Comparison of ENCODE assay signal across 1 cellular context in the genomic region with DNA sequence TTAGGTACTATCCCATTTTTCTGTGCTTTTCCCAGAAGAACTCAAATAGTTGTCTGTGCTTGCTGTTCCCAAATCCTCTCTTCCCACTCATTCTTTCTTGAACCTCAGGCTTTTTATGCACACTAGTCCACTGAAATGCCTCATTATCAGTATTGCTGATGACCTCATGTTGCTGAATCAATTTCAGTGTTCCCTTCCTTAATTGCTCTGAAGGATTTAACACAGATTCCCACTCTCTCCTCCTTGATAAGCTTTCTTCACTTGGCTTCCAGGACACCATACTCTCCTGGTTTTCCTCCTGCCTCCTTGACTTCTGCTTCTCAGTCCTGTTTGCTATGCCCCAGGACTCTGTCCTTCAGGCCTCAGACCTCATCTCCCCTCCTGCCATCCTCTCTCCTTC.
TF ChIP-seq lines count a peak whose summit lies in the region.

No MANE protein-coding gene starts in this region.

TF ChIP-seq in IMR-90, 13 proteins besides CTCF, POLR2A, EP300 and RAD21:
- TF ChIP-seq CHD1 (IDR thresholded peaks at IDR 0.05; ENCODE audit: low read depth, low read length) (no peak), MAFK (IDR thresholded peaks at IDR 0.05; ENCODE audit: low read depth, low read length) (no peak), RFX5 (IDR thresholded peaks at IDR 0.05; ENCODE audit: low read depth, low read length) (no peak), ELK1 (IDR thresholded peaks at IDR 0.05; ENCODE audit: borderline replicate concordance, low read depth, low read length) (no peak)
